In the genomic region with DNA sequence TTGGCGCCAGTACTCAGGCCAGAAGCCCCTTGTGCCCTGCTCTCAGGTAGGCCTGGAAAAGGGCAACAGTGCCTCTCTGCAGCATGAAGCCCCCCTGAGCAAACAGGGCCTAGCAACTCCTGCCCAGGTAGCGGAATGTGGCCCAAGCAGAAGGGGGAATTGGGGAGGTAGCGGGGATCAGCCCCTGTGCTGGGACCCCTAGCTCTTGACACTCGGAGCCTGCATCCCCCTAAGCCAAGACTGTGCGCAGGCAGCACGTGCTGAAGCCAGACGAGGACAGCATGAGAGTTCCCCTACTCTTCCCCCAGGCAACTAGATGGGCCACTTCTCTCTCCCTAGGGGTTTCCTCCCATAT, we compare ENCODE assay signal across 8 cellular contexts. TPM values are rescaled to one million over a fixed set of nuclear protein-coding genes. Genes with fewer than 3 reads are reported as not detected.
DNase-seq lines count a peak whose midpoint lies in the region; ATAC-seq and TF ChIP-seq lines count a peak whose summit lies in the region.

No MANE protein-coding gene starts in this region.

- H3K36me3 ChIP-seq in Peyer's patch = peaks cover 0 to 70% (median 0%) of the 10 kb centered on the region in 3 donors
- H3K36me3 ChIP-seq in esophagus squamous epithelium = peaks cover 31 to 76% (median 31%) of the 10 kb centered on the region in 3 donors
- H3K36me3 ChIP-seq in rectal smooth muscle tissue (ENCODE audit: control insufficient read depth, insufficient read depth, low read length) = peaks cover 28% of the 10 kb centered on the region

- H3K9me3 ChIP-seq in Peyer's patch (no peaks in the 10 kb centered on the region), esophagus squamous epithelium (no peaks in the 10 kb centered on the region)

- H3K27me3 ChIP-seq in Peyer's patch = no peaks in the 10 kb centered on the region
- no peaks in the 10 kb centered on the region for H3K27me3 ChIP-seq in esophagus squamous epithelium
- no peaks in the 10 kb centered on the region for H3K27me3 ChIP-seq in rectal smooth muscle tissue (ENCODE audit: control insufficient read depth, insufficient read depth, low read length)

- peak overlapping the region; percentile 96 for H3K4me3 ChIP-seq in GM12865 (ENCODE audit: low read depth, low read length)
- peak overlapping the region; percentile 66 to 93 (median 70) for H3K4me3 ChIP-seq in Peyer's patch
- H3K4me3 ChIP-seq in esophagus squamous epithelium = peak overlapping the region; percentile 67 to 99 (median 90)
- peak overlapping the region; percentile 93 for H3K4me3 ChIP-seq in rectal smooth muscle tissue (ENCODE audit: low read length)

- H3K4me1 ChIP-seq in Peyer's patch = peaks cover 0 to 53% (median 8%) of the 10 kb centered on the region in 4 donors
- H3K4me1 ChIP-seq in esophagus squamous epithelium = peaks cover 38 to 74% (median 39%) of the 10 kb centered on the region in 3 donors
- peaks cover 37% of the 10 kb centered on the region for H3K4me1 ChIP-seq in rectal smooth muscle tissue (ENCODE audit: control insufficient read depth, insufficient read depth, low read length)

- H3K27ac ChIP-seq in Peyer's patch (peak overlapping the region; percentile 86 to 98 (median 90)), esophagus squamous epithelium (peak overlapping the region; percentile 90 to 98 (median 98)), rectal smooth muscle tissue (ENCODE audit: low read depth, low read length) (peak overlapping the region; percentile 95)

- peak overlapping the region; percentile 96 for H3K9ac ChIP-seq in rectal smooth muscle tissue (ENCODE audit: low read length)

- TF ChIP-seq CTCF in GM12865 (IDR thresholded peaks at IDR 0.05; ENCODE audit: insufficient read depth, low read depth, low read length, missing control alignments) = no peak
- no peak for TF ChIP-seq CTCF in Peyer's patch (IDR thresholded peaks at IDR 0.05)
- TF ChIP-seq CTCF in esophagus squamous epithelium (IDR thresholded peaks at IDR 0.05) = no peak

- ATAC-seq in HG02610 (IDR thresholded peaks at IDR 0.05; ENCODE audit: unreplicated experiment) (no peak), GM18502 (IDR thresholded peaks at IDR 0.05; ENCODE audit: poor library complexity, unreplicated experiment) (no peak)

- DNase-seq in GM12865 (ENCODE audit: low read depth) = no peak
- DNase-seq in Peyer's patch = no peak
- no peak for DNase-seq in esophagus squamous epithelium (lab: John Stamatoyannopoulos, UW)
- DNase-seq in NCI-H524 treated with DMSO at 0.1 percent for 48 hours (lab: John Stamatoyannopoulos, UW) = no peak
- no peak for DNase-seq in NCI-H446 (lab: John Stamatoyannopoulos, UW)

- TF ChIP-seq POLR2A in Peyer's patch (IDR thresholded peaks at IDR 0.05) (no peak), esophagus squamous epithelium (IDR thresholded peaks at IDR 0.05) (no peak)

- intact Hi-C loops in esophagus squamous epithelium (cut with DNase I) = no loop called here

- 100% methylated on average over 1 of the region's 7 CpGs; no CpG with 5 or more reads in 1 of the 2 donors for WGBS in esophagus squamous epithelium, 2 donors

RNA-seq across cellular contexts. Expression of gene CD2BP2, which starts 0.8 kb away (rescaled TPM):
- total RNA-seq in Peyer's patch = 10 to 100 TPM; 32.2 to 39.9 (median 35.3) TPM
- 10 to 100 TPM; 21.9 to 38.0 (median 28.5) TPM for total RNA-seq in esophagus squamous epithelium

RNA-seq across cellular contexts. Expression of gene TBC1D10B, which starts 14.4 kb away (rescaled TPM):
- 10 to 100 TPM; 37.1 to 58.2 (median 48.9) TPM for total RNA-seq in Peyer's patch
- total RNA-seq in esophagus squamous epithelium = 10 to 100 TPM; 21.9 to 33.9 (median 26.1) TPM

RNA-seq across cellular contexts. Expression of gene MYL11, which starts 18.7 kb away (rescaled TPM):
- total RNA-seq in Peyer's patch (not detected), esophagus squamous epithelium (not detected)

RNA-seq across cellular contexts. Expression of gene SEPTIN1, which starts 26.4 kb away (rescaled TPM):
- total RNA-seq in Peyer's patch (10 to 100 TPM in 2 of 4 donors, 1 to 10 TPM in 2; 7.2 to 65.2 (median 9.8) TPM), esophagus squamous epithelium (1 to 10 TPM; 1.2 to 7.1 (median 2.7) TPM)

RNA-seq across cellular contexts. Expression of gene ZNF48, which starts 39.3 kb away (rescaled TPM):
- 1 to 10 TPM; 4.2 to 9.7 (median 7.1) TPM for total RNA-seq in Peyer's patch
- total RNA-seq in esophagus squamous epithelium = 1 to 10 TPM; 2.8 to 5.9 (median 4.5) TPM
